ENCODE assay signal across 17 cellular contexts in the genomic region with DNA sequence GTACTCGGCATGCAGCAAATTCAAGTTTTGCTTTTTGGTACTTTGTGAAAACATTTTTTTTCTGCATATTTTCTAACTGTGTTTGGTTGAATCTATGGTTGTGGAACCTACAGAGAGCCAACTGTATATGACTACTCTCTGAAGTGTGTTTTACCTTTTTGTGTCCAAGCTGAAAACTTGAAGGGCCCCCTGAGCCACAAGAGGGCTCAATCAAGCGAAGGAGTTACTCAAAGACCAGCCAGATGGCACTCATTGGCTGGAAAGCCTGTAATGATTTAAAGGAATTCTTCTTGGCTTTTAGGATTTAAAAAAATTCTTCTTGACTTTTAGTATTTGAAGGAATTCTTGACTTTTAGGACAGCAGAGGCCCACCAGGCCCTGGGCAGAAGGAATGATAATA. TPM values are rescaled to one million over a fixed set of nuclear protein-coding genes. Genes with fewer than 3 reads are reported as not detected.
DNase-seq lines count a peak whose midpoint lies in the region; ATAC-seq and TF ChIP-seq lines count a peak whose summit lies in the region.
"Had no signal": no experiment of that assay in that cellular context is flagged by ENCODE, and none has a peak within 500 bp of the region (broad histone marks: within the 10 kb centered on the region; RNA-seq: fewer than 3 reads in every experiment).

No MANE protein-coding gene starts in this region.

- H3K27ac ChIP-seq in cardiac muscle cell, result no peak overlapping the region
- no peak overlapping the region for H3K27ac ChIP-seq in left ventricle myocardium inferior (replicated peaks)
- no peak overlapping the region for H3K27ac ChIP-seq in thyroid gland
- no peak overlapping the region for H3K27ac ChIP-seq in upper lobe of left lung
- H3K27ac ChIP-seq in sigmoid colon, result no peak overlapping the region
- H3K27ac ChIP-seq: BLaER1 treated with 17β-estradiol and CSF1 and Interleukin-3, amounts not matched to agents 10 nM and 100 nM; HL-60 had no signal

- no peak for TF ChIP-seq EP300 in upper lobe of left lung (IDR thresholded peaks at IDR 0.05)
- TF ChIP-seq EP300 in sigmoid colon (IDR thresholded peaks at IDR 0.05), result no peak

- H3K9me3 ChIP-seq in cardiac muscle cell (ENCODE audit: low read depth) (no peaks in the 10 kb centered on the region), left ventricle myocardium inferior (replicated peaks) (peaks cover under 1% of the 10 kb centered on the region), thyroid gland (no peaks in the 10 kb centered on the region), upper lobe of left lung (no peaks in the 10 kb centered on the region), sigmoid colon (no peaks in the 10 kb centered on the region)

- H3K36me3 ChIP-seq in cardiac muscle cell (no peaks in the 10 kb centered on the region), left ventricle myocardium inferior (no peaks in the 10 kb centered on the region), thyroid gland (no peaks in the 10 kb centered on the region), upper lobe of left lung (no peaks in the 10 kb centered on the region), sigmoid colon (no peaks in the 10 kb centered on the region)
- H3K36me3 ChIP-seq: BLaER1 treated with 17β-estradiol and CSF1 and Interleukin-3, amounts not matched to agents 10 nM and 100 nM had no signal

- ATAC-seq in upper lobe of left lung (ENCODE audit: low FRiP score in 2 of 2), result no peak
- ATAC-seq: Panc1 had no signal

- no peak for DNase-seq in cardiac muscle cell (ENCODE audit: low read depth in 1 of 2, low spot score in 1 of 2)
- no peak for DNase-seq in left ventricle myocardium inferior
- DNase-seq in SK-MEL-5 (ENCODE audit: low read depth, low spot score), result peak; percentile 43
- no peak for DNase-seq in choroid plexus epithelial cell (ENCODE audit: low read depth)
- DNase-seq in thyroid gland, result peak; percentile 17 to 22
- no peak for DNase-seq in upper lobe of left lung
- no peak for DNase-seq in activated effector memory CD4-positive, alpha-beta T cell treated with anti-CD3 and anti-CD28 coated beads, Interleukin-2, amount 50 U/mL, for 16 hours
- DNase-seq in sigmoid colon, result no peak
- DNase-seq: CD8-positive, alpha-beta memory T cell; DND-41; NCI-H1436; NCI-H2029; NCI-H2171; NCI-H446 had no signal

- H3K4me1 ChIP-seq in cardiac muscle cell (ENCODE audit: low read depth), result peaks cover 14% of the 10 kb centered on the region
- peaks cover 9% of the 10 kb centered on the region for H3K4me1 ChIP-seq in left ventricle myocardium inferior
- H3K4me1 ChIP-seq in thyroid gland, result no peaks in the 10 kb centered on the region
- H3K4me1 ChIP-seq in upper lobe of left lung, result no peaks in the 10 kb centered on the region
- no peaks in the 10 kb centered on the region for H3K4me1 ChIP-seq in sigmoid colon
- H3K4me1 ChIP-seq: BLaER1 treated with 17β-estradiol and CSF1 and Interleukin-3, amounts not matched to agents 10 nM and 100 nM had no signal

- H3K4me3 ChIP-seq in cardiac muscle cell (no peak overlapping the region), left ventricle myocardium inferior (no peak overlapping the region), choroid plexus epithelial cell (ENCODE audit: low read depth, low read length) (no peak overlapping the region), thyroid gland (replicated peaks in 1 of 3) (no peak overlapping the region), upper lobe of left lung (no peak overlapping the region), sigmoid colon (no peak overlapping the region)
- H3K4me3 ChIP-seq: BLaER1 treated with 17β-estradiol and CSF1 and Interleukin-3, amounts not matched to agents 10 nM and 100 nM had no signal

- WGBS in thyroid gland, 2 donors, result 38 to 63% methylated on average over 2 of the region's 2 CpGs
- 84% methylated on average over 2 of the region's 2 CpGs for WGBS in upper lobe of left lung, 2 donors
- WGBS in sigmoid colon, 2 donors, result 88 to 94% methylated on average over 2 of the region's 2 CpGs

- in situ Hi-C loops in SK-MEL-5 (cut with HindIII; ENCODE audit: low pct_unique_long_range_greater_than_20kb, low sequenced_read_pairs), result no loop called here

- H3K27me3 ChIP-seq in cardiac muscle cell (no peaks in the 10 kb centered on the region), left ventricle myocardium inferior (ENCODE audit: low read depth) (no peaks in the 10 kb centered on the region), thyroid gland (no peaks in the 10 kb centered on the region), upper lobe of left lung (no peaks in the 10 kb centered on the region), sigmoid colon (no peaks in the 10 kb centered on the region)
- H3K27me3 ChIP-seq: BLaER1 treated with 17β-estradiol and CSF1 and Interleukin-3, amounts not matched to agents 10 nM and 100 nM had no signal

- intact Hi-C loops in left ventricle myocardium inferior (cut with micrococcal nuclease) (no loop called here), thyroid gland (cut with DNase I) (no loop called here), sigmoid colon (cut with DNase I) (no loop called here)

- TF ChIP-seq CTCF in cardiac muscle cell (IDR thresholded peaks at IDR 0.05; ENCODE audit: low read depth, low read length) (peak; percentile 2), left ventricle myocardium inferior (IDR thresholded peaks at IDR 0.05; ENCODE audit: borderline replicate concordance) (no peak), choroid plexus epithelial cell (conservative IDR thresholded peaks at IDR 0.05; ENCODE audit: low read depth, low read length) (peak; percentile 24), thyroid gland (IDR thresholded peaks at IDR 0.05) (no peak), upper lobe of left lung (IDR thresholded peaks at IDR 0.05) (no peak), sigmoid colon (IDR thresholded peaks at IDR 0.05) (no peak)

- TF ChIP-seq POLR2A in thyroid gland (IDR thresholded peaks at IDR 0.05) (no peak), upper lobe of left lung (IDR thresholded peaks at IDR 0.05) (no peak), sigmoid colon (IDR thresholded peaks at IDR 0.05) (no peak)

RNA-seq across cellular contexts. Expression of gene ECI2, which starts 27.0 kb away (rescaled TPM):
- 88.6 and 99.6 TPM in 2 replicates for total RNA-seq in cardiac muscle cell
- polyA plus RNA-seq in cardiac muscle cell, result 173 and 240 TPM in 2 replicates
- 170 TPM for total RNA-seq in left ventricle myocardium inferior
- 103 and 117 TPM in 2 replicates for total RNA-seq in SK-MEL-5 (2014; rRNA removed; shearing (Covaris generic))
- polyA plus RNA-seq in SK-MEL-5 (2015; cell fraction: cytosol; rRNA removed), result 47.2 and 49.8 TPM in 2 replicates
- polyA plus RNA-seq in SK-MEL-5 (2015; cell fraction: nucleus; rRNA removed), result 42.0 and 43.4 TPM in 2 replicates
- total RNA-seq in thyroid gland, result 10 to 100 TPM; 47.8 to 57.4 (median 53.8) TPM
- 10 to 100 TPM; 20.8 to 51.5 (median 34.1) TPM for total RNA-seq in upper lobe of left lung
- total RNA-seq in sigmoid colon, result 10 to 100 TPM; 30.0 to 46.2 (median 39.9) TPM
- 100 to 1,000 TPM in 1 of 3 donors, 10 to 100 TPM in 2; 61.2 to 100 (median 94.1) TPM for polyA plus RNA-seq in sigmoid colon

Comparison
In these comparisons a context has a peak if more than half of its experiments do, and no peak if none do; other contexts are left out.
1. CTCF ChIP-seq: peak in cardiac muscle cell (single experiment) and choroid plexus epithelial cell (single experiment); none in left ventricle myocardium inferior (single experiment), thyroid gland (0 of 6), upper lobe of left lung (0 of 6) and sigmoid colon (0 of 4).
2. DNase-seq: peak in SK-MEL-5 (single experiment) and thyroid gland (2 of 2); none in cardiac muscle cell (0 of 2), left ventricle myocardium inferior (single experiment), choroid plexus epithelial cell (single experiment), upper lobe of left lung (0 of 2), activated effector memory CD4-positive, alpha-beta T cell treated with anti-CD3 and anti-CD28 coated beads, Interleukin-2, amount 50 U/mL, for 16 hours (single experiment) and sigmoid colon (single experiment).